Comparison of ENCODE assay signal across 8 cellular contexts in genomic region chr6:144897441-144897921, GRCh38.
DNase-seq lines count a peak whose midpoint lies in the region; ATAC-seq and TF ChIP-seq lines count a peak whose summit lies in the region.
"Had no signal": no experiment of that assay in that cellular context is flagged by ENCODE, and none has a peak within 500 bp of the region (broad histone marks: within the 10 kb centered on the region; RNA-seq: fewer than 3 reads in every experiment).

No MANE protein-coding gene starts in this region.

- BruUV-seq in HCT116 (replicated peaks; lab: Mats Ljungman, UMichigan) = no TSS peak

- TF ChIP-seq RAD21 in HCT116 (IDR thresholded peaks at IDR 0.05; ENCODE audit: low read depth) (peak; percentile 48), SK-N-SH (IDR thresholded peaks at IDR 0.05; ENCODE audit: low read length) (no peak)

- H3F3A ChIP-seq in SK-N-SH (replicated peaks; ENCODE audit: insufficient read depth) = peaks cover 34% of the 10 kb centered on the region

- peaks cover 40 to 76% of the 10 kb centered on the region in 2 experiments for H3K4me1 ChIP-seq in HCT116 (ENCODE audit: control insufficient read depth in 1 of 2, insufficient read depth in 2 of 2, low read length in 2 of 2)
- H3K4me1 ChIP-seq in SK-N-SH (ENCODE audit: control insufficient read depth in 1 of 2, insufficient read depth in 2 of 2, low read depth in 1 of 2, low read length in 1 of 2) = peaks cover 4 to 9% of the 10 kb centered on the region in 2 experiments; a peak in 2 of 4 replicates

- RAD21 ChIA-PET in HCT116 (lab: Charles Lee; ENCODE audit: low non-redundant PET in 1 of 2, low total read pairs in 2 of 2, uncharacterized antibody in 2 of 2, unreplicated experiment in 2 of 2) = no interaction called here

- H2AFZ ChIP-seq in HCT116 (ENCODE audit: low read depth, low read length, poor library complexity, severe bottlenecking) (no peak overlapping the region), SK-N-SH (ENCODE audit: low read depth) (peak overlapping the region; percentile 85; the same call in 1 of the 2 replicates)

- H3K9ac ChIP-seq in HCT116 (ENCODE audit: low read length) = peak overlapping the region; percentile 67
- H3K9ac ChIP-seq in SK-N-SH = peak overlapping the region; percentile 40; the same call in 1 of the 2 replicates

- peak in 1 of 2 experiments; percentile 52; a peak in 1 of 4 replicates for TF ChIP-seq EP300 in SK-N-SH (IDR thresholded peaks at IDR 0.05; ENCODE audit: borderline replicate concordance in 1 of 2, low read depth in 1 of 2, low read length in 1 of 2)

- H3K36me3 ChIP-seq in HCT116 (ENCODE audit: control insufficient read depth in 1 of 2, insufficient read depth in 2 of 2, low read length in 2 of 2) (peaks cover 0 to 24% of the 10 kb centered on the region in 2 experiments; a peak in 2 of 4 replicates), SK-N-SH (replicated peaks in 1 of 2; ENCODE audit: control insufficient read depth in 1 of 2, insufficient read depth in 2 of 2, low read length in 1 of 2) (peaks cover 0 to 2% of the 10 kb centered on the region in 2 experiments)

- TF ChIP-seq POLR2A in HCT116 (IDR thresholded peaks at IDR 0.05; ENCODE audit: borderline replicate concordance, extremely low read depth, insufficient read depth, insufficient read length) (no peak), lower leg skin (IDR thresholded peaks at IDR 0.05) (no peak)

- DNase-seq in HCT116 (ENCODE audit: low read depth, low spot score) (peak; percentile 94), SK-N-SH (no peak), fibroblast of peridontal ligament (ENCODE audit: extremely low read depth) (peak; percentile 92), stromal cell of bone marrow (ENCODE audit: low read depth) (peak; percentile 92), lower leg skin (ENCODE audit: low spot score in 2 of 2) (no peak), COR-L47 (lab: John Stamatoyannopoulos, UW) (no peak)
- DNase-seq: activated effector memory CD4-positive, alpha-beta T cell treated with anti-CD3 and anti-CD28 coated beads, Interleukin-2, amount 50 U/mL, for 16 hours had no signal

- ATAC-seq in HCT116 (peak; percentile 82), GM18519 (IDR thresholded peaks at IDR 0.05; ENCODE audit: low FRiP score, unreplicated experiment) (no peak)

- peaks cover 5% of the 10 kb centered on the region; the same call in 1 of the 2 replicates for H3K79me2 ChIP-seq in HCT116 (ENCODE audit: insufficient read depth, low read length)
- H3K79me2 ChIP-seq in SK-N-SH (ENCODE audit: insufficient read depth) = no peaks in the 10 kb centered on the region

- H4K20me1 ChIP-seq in HCT116 (ENCODE audit: insufficient read depth) (no peaks in the 10 kb centered on the region), SK-N-SH (ENCODE audit: insufficient read depth) (no peaks in the 10 kb centered on the region)

- H3K9me2 ChIP-seq in HCT116 (ENCODE audit: insufficient read depth) = no peaks in the 10 kb centered on the region
- H3K9me2 ChIP-seq in SK-N-SH = no peaks in the 10 kb centered on the region

- H3K27ac ChIP-seq in HCT116 (ENCODE audit: low read depth, low read length) = peak overlapping the region; percentile 93
- H3K27ac ChIP-seq in SK-N-SH (ENCODE audit: low read depth in 2 of 2, low read length in 1 of 2) = peak overlapping the region; percentile 16 to 91; a peak in 3 of 4 replicates

- H3K27me3 ChIP-seq in HCT116 (ENCODE audit: insufficient read depth, low read length) (no peaks in the 10 kb centered on the region), SK-N-SH (ENCODE audit: insufficient read depth) (no peaks in the 10 kb centered on the region)

- H3K4me2 ChIP-seq in HCT116 (ENCODE audit: low read length) = peak overlapping the region; percentile 72
- peak overlapping the region; percentile 27; the same call in 1 of the 2 replicates for H3K4me2 ChIP-seq in SK-N-SH

- POLR2A ChIA-PET in HCT116 (lab: Charles Lee) = interaction anchor here (1.0 kb wide), 1 partner anchor 16 kb away, joined by 5 read pairs; no protein-coding TSS in a partner anchor
- POLR2A ChIA-PET in SK-N-SH (lab: Yijun Ruan, JAX) = no interaction called here

- H3K4me3 ChIP-seq in HCT116 (replicated peaks in 1 of 2; ENCODE audit: low read depth in 1 of 2, low read length in 2 of 2) (peak overlapping the region in 1 of 2 experiments; percentile 33; a peak in 1 of 4 replicates), SK-N-SH (ENCODE audit: low read depth in 2 of 2, low read length in 1 of 2) (no peak overlapping the region; a peak in 1 of 4 replicates), lower leg skin (ENCODE audit: low read depth, poor library complexity, severe bottlenecking) (no peak overlapping the region)

- CTCF ChIA-PET in HCT116 (lab: Charles Lee) (no interaction called here), SK-N-SH (lab: Yijun Ruan, JAX) (no interaction called here)

- intact Hi-C loops in HCT116 (cut with micrococcal nuclease) = loop anchor here (5.0 kb wide), 1 partner anchor 90 kb away; no protein-coding TSS in a partner anchor
- intact Hi-C loops in lower leg skin (cut with DNase I; ENCODE audit: low total_unique reads) = no loop called here

- H3K9me3 ChIP-seq in HCT116 (ENCODE audit: control insufficient read depth in 1 of 2, insufficient read depth in 1 of 2, low read depth in 1 of 2, low read length in 2 of 2) (peaks cover 0 to 10% of the 10 kb centered on the region in 2 experiments; a peak in 1 of 4 replicates), SK-N-SH (peaks cover 7% of the 10 kb centered on the region; the same call in 1 of the 2 replicates)

- WGBS in SK-N-SH (ENCODE audit: low lambda C conversion rate) = 47% methylated on average over 4 of the region's 4 CpGs
- 76 to 84% methylated on average over 4 of the region's 4 CpGs for WGBS in lower leg skin, 2 donors

- TF ChIP-seq CTCF in HCT116 (IDR thresholded peaks at IDR 0.05 in 2 of 3, conservative IDR thresholded peaks at IDR 0.05 in 1 of 3; ENCODE audit: borderline replicate concordance in 1 of 3, insufficient read depth in 1 of 3, low read depth in 2 of 3, low read length in 2 of 3) (no peak), SK-N-SH (IDR thresholded peaks at IDR 0.05) (no peak), lower leg skin (IDR thresholded peaks at IDR 0.05) (no peak)

TF ChIP-seq in HCT116, 20 proteins besides CTCF, POLR2A, EP300 and RAD21 (continues in another document):
- TF ChIP-seq ZFX (IDR thresholded peaks at IDR 0.05) = no peak
- peak; percentile 68 for TF ChIP-seq CBX3 (IDR thresholded peaks at IDR 0.05; ENCODE audit: low read depth)
- peak; percentile 72 for TF ChIP-seq SRF (IDR thresholded peaks at IDR 0.05; ENCODE audit: low read depth)
- peak; percentile 93 for TF ChIP-seq FOSL1 (IDR thresholded peaks at IDR 0.05; ENCODE audit: low read depth)
- no peak for TF ChIP-seq EGR1 (IDR thresholded peaks at IDR 0.05; ENCODE audit: low read depth)
- TF ChIP-seq, protein P1, sequence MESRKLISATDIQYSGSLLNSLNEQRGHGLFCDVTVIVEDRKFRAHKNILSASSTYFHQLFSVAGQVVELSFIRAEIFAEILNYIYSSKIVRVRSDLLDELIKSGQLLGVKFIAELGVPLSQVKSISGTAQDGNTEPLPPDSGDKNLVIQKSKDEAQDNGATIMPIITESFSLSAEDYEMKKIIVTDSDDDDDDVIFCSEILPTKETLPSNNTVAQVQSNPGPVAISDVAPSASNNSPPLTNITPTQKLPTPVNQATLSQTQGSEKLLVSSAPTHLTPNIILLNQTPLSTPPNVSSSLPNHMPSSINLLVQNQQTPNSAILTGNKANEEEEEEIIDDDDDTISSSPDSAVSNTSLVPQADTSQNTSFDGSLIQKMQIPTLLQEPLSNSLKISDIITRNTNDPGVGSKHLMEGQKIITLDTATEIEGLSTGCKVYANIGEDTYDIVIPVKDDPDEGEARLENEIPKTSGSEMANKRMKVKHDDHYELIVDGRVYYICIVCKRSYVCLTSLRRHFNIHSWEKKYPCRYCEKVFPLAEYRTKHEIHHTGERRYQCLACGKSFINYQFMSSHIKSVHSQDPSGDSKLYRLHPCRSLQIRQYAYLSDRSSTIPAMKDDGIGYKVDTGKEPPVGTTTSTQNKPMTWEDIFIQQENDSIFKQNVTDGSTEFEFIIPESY (IDR thresholded peaks at IDR 0.05; ENCODE audit: extremely low read depth, insufficient replicate concordance, low read length) = peak; percentile 42

TF ChIP-seq in SK-N-SH, 30 proteins besides CTCF, POLR2A, EP300 and RAD21 (continues in another document):
- TF ChIP-seq RXRA (IDR thresholded peaks at IDR 0.05; ENCODE audit: borderline replicate concordance, low read depth) = no peak
- peak; percentile 79; the same call in 1 of the 2 replicates for TF ChIP-seq FOSL2 (IDR thresholded peaks at IDR 0.05; ENCODE audit: borderline replicate concordance, low read depth)
- no peak for TF ChIP-seq REST (IDR thresholded peaks at IDR 0.05; ENCODE audit: low read depth, low read length)
- TF ChIP-seq SMC3 (IDR thresholded peaks at IDR 0.05; ENCODE audit: low read depth, low read length) = no peak
- no peak for TF ChIP-seq MAX (IDR thresholded peaks at IDR 0.05; ENCODE audit: low read depth)
- TF ChIP-seq RCOR1 (IDR thresholded peaks at IDR 0.05; ENCODE audit: low read length) = no peak

Comparison
In these comparisons a context has a peak if more than half of its experiments do, and no peak if none do; other contexts are left out.
1. DNase-seq: peak in HCT116 (single experiment), fibroblast of peridontal ligament (single experiment) and stromal cell of bone marrow (single experiment); none in SK-N-SH (single experiment), lower leg skin (0 of 2) and COR-L47 (single experiment).